In the genomic region with DNA sequence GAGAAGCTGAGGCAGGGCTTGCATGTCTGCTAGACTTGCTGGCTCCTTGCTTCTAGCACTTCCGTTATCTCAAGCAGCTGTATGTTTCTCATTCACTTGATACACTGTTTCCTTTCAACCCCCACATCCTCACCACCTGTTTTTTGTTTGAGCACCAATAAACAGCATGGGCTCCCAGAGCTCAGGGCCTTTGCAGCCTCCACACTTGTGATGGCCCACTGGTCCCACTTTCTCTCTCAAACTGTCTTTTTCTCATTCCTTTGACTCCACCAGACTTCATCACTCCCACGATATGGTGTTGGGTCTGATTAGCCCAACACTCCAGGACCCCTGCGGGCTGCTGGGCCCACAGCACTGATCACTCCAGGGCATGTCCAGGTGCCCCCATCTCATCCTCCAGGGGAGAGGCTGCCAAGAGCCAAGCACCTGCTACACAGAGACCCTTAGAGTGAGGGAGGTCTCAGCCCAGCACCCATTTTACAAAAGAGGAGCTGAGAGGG, we compare ENCODE assay signal across 1 cellular context.
TF ChIP-seq lines count a peak whose summit lies in the region.

No MANE protein-coding gene starts in this region.

TF ChIP-seq in GM12878, 131 proteins besides CTCF, POLR2A, EP300 and RAD21:
- TF ChIP-seq TCF12 (IDR thresholded peaks at IDR 0.05; ENCODE audit: low read depth, low read length) (peak; percentile 53; the same call in 1 of the 2 replicates), SPI1 (IDR thresholded peaks at IDR 0.05; ENCODE audit: borderline replicate concordance, insufficient read depth, low read depth, low read length) (0 out of 2 replicates have a peak, but pooled peaks have one; percentile 26), TAF1 (IDR thresholded peaks at IDR 0.05; ENCODE audit: borderline replicate concordance, low read depth, low read length) (peak; percentile 39; the same call in 1 of the 2 replicates)
